Comparison of ENCODE assay signal across 28 cellular contexts in the genomic region with DNA sequence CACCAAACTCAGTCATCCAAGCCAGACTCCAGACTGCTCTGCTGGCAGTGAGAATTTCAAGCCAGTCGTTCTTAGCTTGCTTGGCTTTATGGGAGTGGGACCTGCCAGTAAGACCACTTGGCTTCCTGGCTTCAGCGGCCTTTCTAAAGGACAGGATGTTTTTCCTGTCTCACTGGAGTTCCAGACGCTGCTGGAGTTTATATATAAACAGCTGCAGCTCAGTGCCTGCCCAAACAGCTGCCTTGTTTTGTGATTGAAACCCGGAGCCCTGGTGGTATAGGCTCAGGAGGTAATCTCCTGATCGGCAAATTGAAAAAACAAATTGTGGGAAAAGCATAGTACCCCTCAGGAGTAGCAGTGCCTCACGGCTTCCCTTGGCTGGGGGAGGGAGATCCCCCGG.
DNase-seq lines count a peak whose midpoint lies in the region; ATAC-seq and TF ChIP-seq lines count a peak whose summit lies in the region.
"Had no signal": no experiment of that assay in that cellular context is flagged by ENCODE, and none has a peak within 500 bp of the region (broad histone marks: within the 10 kb centered on the region; RNA-seq: fewer than 3 reads in every experiment).

No MANE protein-coding gene starts in this region.

- H3K27me3 Mint-ChIP-seq in stimulated activated memory B cell treated with anti-CD40 and anti-IgM and Interleukin-4, amounts not matched to agents 10 μg/mL and 1 μg/mL and 100 μg/mL, for 72 hours, result no peaks in the 10 kb centered on the region
- H3K27me3 Mint-ChIP-seq: activated B cell treated with CpG ODN at 0.5 μM for 24 hours; activated CD4-positive, alpha-beta T cell treated with anti-CD3 and anti-CD28 coated beads, Interleukin-2, amount 10 ng/mL, durations not matched to agents 7 days and 5 days; activated naive CD8-positive, alpha-beta T cell treated with anti-CD3 and anti-CD28 coated beads for 36 hours; CD4-positive, alpha-beta memory T cell; stimulated activated naive CD8-positive, alpha-beta T cell treated with anti-CD3 and anti-CD28 coated beads, Interleukin-15, amount 100 ng/mL, for 72 hours had no signal

- H3K27ac ChIP-seq in brain microvascular endothelial cell, result no peak overlapping the region
- H3K27ac ChIP-seq: cardiac muscle cell, parathyroid adenoma, Peyer's patch, uterus had no signal

- H3K27ac Mint-ChIP-seq in stimulated activated memory B cell treated with anti-CD40 and anti-IgM and Interleukin-4, amounts not matched to agents 10 μg/mL and 1 μg/mL and 100 μg/mL, for 72 hours, result no peak overlapping the region
- H3K27ac Mint-ChIP-seq: activated B cell treated with CpG ODN at 0.5 μM for 24 hours; activated CD4-positive, alpha-beta T cell treated with anti-CD3 and anti-CD28 coated beads, Interleukin-2, amount 10 ng/mL, durations not matched to agents 7 days and 5 days; activated naive CD8-positive, alpha-beta T cell treated with anti-CD3 and anti-CD28 coated beads for 36 hours; CD4-positive, alpha-beta memory T cell had no signal

- no peak for TF ChIP-seq POLR2A in GM18505 (IDR thresholded peaks at IDR 0.05; ENCODE audit: borderline replicate concordance, extremely low read depth, insufficient read depth, insufficient read length)

- no peaks in the 10 kb centered on the region for H3K36me3 ChIP-seq in brain microvascular endothelial cell (replicated peaks)
- H3K36me3 ChIP-seq: cardiac muscle cell, HAP-1, Peyer's patch, uterus had no signal

- in situ Hi-C loops in brain microvascular endothelial cell (cut with HindIII; ENCODE audit: low pct_ligation_motif_present, low sequenced_read_pairs), result no loop called here
- in situ Hi-C loops in GM13977 (cut with MboI; ENCODE audit: low pct_unique_long_range_greater_than_20kb, low sequenced_read_pairs, unreplicated experiment), result no loop called here

- peaks cover 2% of the 10 kb centered on the region for H3K9me3 Mint-ChIP-seq in stimulated activated memory B cell treated with anti-CD40 and anti-IgM and Interleukin-4, amounts not matched to agents 10 μg/mL and 1 μg/mL and 100 μg/mL, for 72 hours

- no peak for TF ChIP-seq CTCF in brain microvascular endothelial cell (IDR thresholded peaks at IDR 0.05; ENCODE audit: low read depth, low read length, missing control alignments)
- no peak for TF ChIP-seq CTCF in GM13977 (IDR thresholded peaks at IDR 0.05; ENCODE audit: extremely low read depth, insufficient read depth, missing control alignments)

- DNase-seq in NCI-H2081 (lab: John Stamatoyannopoulos, UW) (peak; percentile 23 to 73), NCI-H2081 treated with DMSO at 0.1 percent for 48 hours (lab: John Stamatoyannopoulos, UW) (no peak), NCI-H510A (lab: John Stamatoyannopoulos, UW) (peak; percentile 32), brain microvascular endothelial cell (no peak), retina (peak; percentile 7), GM13977 (ENCODE audit: low spot score) (no peak)
- DNase-seq: activated B cell treated with CpG ODN at 0.5 μM for 24 hours; activated CD4-positive, alpha-beta T cell treated with anti-CD3 and anti-CD28 coated beads, Interleukin-2, amount 10 ng/mL, durations not matched to agents 7 days and 5 days; activated effector memory CD4-positive, alpha-beta T cell treated with Interleukin-2 at 50 U/mL for 16 hours; activated naive CD8-positive, alpha-beta T cell treated with anti-CD3 and anti-CD28 coated beads for 36 hours; AML-193; aorta; effector CD4-positive, alpha-beta T cell; NCI-H1048; NCI-H1930; NCI-H446; Peyer's patch; stimulated activated CD8-positive, alpha-beta memory T cell treated with anti-CD3 and anti-CD28 coated beads, Interleukin-4, amount 100 ng/mL, for 48 hours; stimulated activated naive CD8-positive, alpha-beta T cell treated with anti-CD3 and anti-CD28 coated beads, Interleukin-15, amount 100 ng/mL, for 72 hours; uterus had no signal

- no peak overlapping the region for H3K4me3 Mint-ChIP-seq in stimulated activated memory B cell treated with anti-CD40 and anti-IgM and Interleukin-4, amounts not matched to agents 10 μg/mL and 1 μg/mL and 100 μg/mL, for 72 hours
- H3K4me3 Mint-ChIP-seq: activated B cell treated with CpG ODN at 0.5 μM for 24 hours; activated CD4-positive, alpha-beta T cell treated with anti-CD3 and anti-CD28 coated beads, Interleukin-2, amount 10 ng/mL, durations not matched to agents 7 days and 5 days; activated naive CD8-positive, alpha-beta T cell treated with anti-CD3 and anti-CD28 coated beads for 36 hours; CD4-positive, alpha-beta memory T cell; stimulated activated naive CD8-positive, alpha-beta T cell treated with anti-CD3 and anti-CD28 coated beads, Interleukin-15, amount 100 ng/mL, for 72 hours had no signal

- H3K4me1 Mint-ChIP-seq in stimulated activated memory B cell treated with anti-CD40 and anti-IgM and Interleukin-4, amounts not matched to agents 10 μg/mL and 1 μg/mL and 100 μg/mL, for 72 hours, result no peaks in the 10 kb centered on the region
- H3K4me1 Mint-ChIP-seq: activated B cell treated with CpG ODN at 0.5 μM for 24 hours; activated CD4-positive, alpha-beta T cell treated with anti-CD3 and anti-CD28 coated beads, Interleukin-2, amount 10 ng/mL, durations not matched to agents 7 days and 5 days; activated naive CD8-positive, alpha-beta T cell treated with anti-CD3 and anti-CD28 coated beads for 36 hours; CD4-positive, alpha-beta memory T cell; stimulated activated naive CD8-positive, alpha-beta T cell treated with anti-CD3 and anti-CD28 coated beads, Interleukin-15, amount 100 ng/mL, for 72 hours had no signal

- no peak for ATAC-seq in stimulated activated memory B cell treated with anti-CD40 and anti-IgM and Interleukin-4, amounts not matched to agents 10 μg/mL and 1 μg/mL and 100 μg/mL, for 72 hours
- no peak for ATAC-seq in GM18505 (IDR thresholded peaks at IDR 0.05; ENCODE audit: unreplicated experiment)
- ATAC-seq: GM12878; K562; stimulated activated naive CD8-positive, alpha-beta T cell treated with anti-CD3 and anti-CD28 coated beads, Interleukin-15, amount 100 ng/mL, for 72 hours had no signal

- peak overlapping the region; percentile 27 for H3K4me3 ChIP-seq in brain microvascular endothelial cell (ENCODE audit: low read depth, low read length)
- H3K4me3 ChIP-seq: cardiac muscle cell, GM12878, HAP-1, K562, Peyer's patch, uterus had no signal

- H3K27me3 ChIP-seq in brain microvascular endothelial cell (replicated peaks), result no peaks in the 10 kb centered on the region
- H3K27me3 ChIP-seq: cardiac muscle cell, Peyer's patch, uterus had no signal

- H3K36me3 Mint-ChIP-seq in stimulated activated memory B cell treated with anti-CD40 and anti-IgM and Interleukin-4, amounts not matched to agents 10 μg/mL and 1 μg/mL and 100 μg/mL, for 72 hours, result no peaks in the 10 kb centered on the region
- H3K36me3 Mint-ChIP-seq: activated naive CD8-positive, alpha-beta T cell treated with anti-CD3 and anti-CD28 coated beads for 36 hours; CD4-positive, alpha-beta memory T cell had no signal

Comparison
In these comparisons a context has a peak if more than half of its experiments do, and no peak if none do; other contexts are left out.
1. DNase-seq: peak in NCI-H2081 (2 of 2), NCI-H510A (single experiment) and retina (single experiment); none in NCI-H2081 treated with DMSO at 0.1 percent for 48 hours (single experiment), brain microvascular endothelial cell (single experiment) and GM13977 (single experiment).